ENCODE assay signal across 11 cellular contexts in the genomic region with DNA sequence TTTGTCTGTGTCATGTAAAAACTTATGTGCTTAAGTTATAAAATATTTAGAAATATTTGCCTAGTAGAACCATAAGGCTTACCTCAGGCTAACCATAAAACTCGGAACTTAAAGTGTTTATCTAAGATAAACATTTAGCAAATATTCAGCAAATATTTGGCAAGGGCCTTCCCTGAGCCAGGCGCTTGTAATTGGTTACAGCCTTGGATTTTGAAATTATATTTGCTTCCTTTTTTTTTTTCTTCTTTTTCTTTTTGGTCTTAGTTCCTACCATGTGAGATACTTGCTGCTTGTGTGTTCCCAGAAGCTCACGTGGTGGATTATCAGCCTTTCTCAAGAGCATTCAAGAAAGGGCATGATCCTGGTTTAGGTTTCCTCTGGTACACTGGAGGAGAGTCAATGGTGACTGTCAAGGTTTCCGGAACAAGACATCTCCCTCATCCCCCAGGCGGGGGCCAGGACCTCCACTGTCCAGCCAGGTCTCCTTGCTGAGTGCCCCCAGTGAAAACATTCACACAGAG. TPM values are rescaled to one million over a fixed set of nuclear protein-coding genes. Genes with fewer than 3 reads are reported as not detected.
DNase-seq lines count a peak whose midpoint lies in the region; ATAC-seq and TF ChIP-seq lines count a peak whose summit lies in the region.
"Had no signal": no experiment of that assay in that cellular context is flagged by ENCODE, and none has a peak within 500 bp of the region (broad histone marks: within the 10 kb centered on the region; RNA-seq: fewer than 3 reads in every experiment).

No MANE protein-coding gene starts in this region.

- POLR2A ChIA-PET in activated CD8-positive, alpha-beta T cell treated with anti-CD3 and anti-CD28 coated beads for 36 hours (lab: Charles Lee) = no interaction called here

- peaks cover 2% of the 10 kb centered on the region for H3K4me1 Mint-ChIP-seq in activated CD8-positive, alpha-beta T cell treated with anti-CD3 and anti-CD28 coated beads for 36 hours (ENCODE audit: low read depth)

- H3K27ac ChIP-seq in coronary artery = peak overlapping the region in 1 of 2 donors; percentile 35

- no peak overlapping the region for H3K27ac Mint-ChIP-seq in activated CD8-positive, alpha-beta T cell treated with anti-CD3 and anti-CD28 coated beads for 36 hours
- H3K27ac Mint-ChIP-seq: activated CD4-positive, alpha-beta memory T cell treated with anti-CD3 and anti-CD28 coated beads, Interleukin-2, amount 10 ng/mL, durations not matched to agents 7 days and 5 days; activated naive CD4-positive, alpha-beta T cell treated with anti-CD3 and anti-CD28 coated beads, Interleukin-2, amount 50 U/mL, for 72 hours had no signal

- CTCF ChIA-PET in activated CD8-positive, alpha-beta T cell treated with anti-CD3 and anti-CD28 coated beads for 36 hours (lab: Charles Lee) = no interaction called here

- TF ChIP-seq CTCF in AG09319 (IDR thresholded peaks at IDR 0.05; ENCODE audit: low read depth, low read length) = no peak
- no peak for TF ChIP-seq CTCF in coronary artery (IDR thresholded peaks at IDR 0.05)
- TF ChIP-seq CTCF in GM10266 (IDR thresholded peaks at IDR 0.05; ENCODE audit: control insufficient read depth, insufficient read depth, low read depth, missing control alignments) = no peak
- no peak for TF ChIP-seq CTCF in GM13976 (IDR thresholded peaks at IDR 0.05; ENCODE audit: borderline replicate concordance, control extremely low read depth, extremely low read depth, insufficient read depth, missing control alignments)
- TF ChIP-seq CTCF in activated CD8-positive, alpha-beta T cell treated with anti-CD3 and anti-CD28 coated beads for 36 hours (IDR thresholded peaks at IDR 0.05) = no peak

- H3K9me3 Mint-ChIP-seq in activated CD8-positive, alpha-beta T cell treated with anti-CD3 and anti-CD28 coated beads for 36 hours = no peaks in the 10 kb centered on the region
- H3K9me3 Mint-ChIP-seq: activated CD4-positive, alpha-beta memory T cell treated with anti-CD3 and anti-CD28 coated beads, Interleukin-2, amount 10 ng/mL, durations not matched to agents 7 days and 5 days; activated naive CD4-positive, alpha-beta T cell treated with anti-CD3 and anti-CD28 coated beads, Interleukin-2, amount 50 U/mL, for 72 hours had no signal

- intact Hi-C loops in activated CD8-positive, alpha-beta T cell treated with anti-CD3 and anti-CD28 coated beads for 36 hours (cut with micrococcal nuclease) = no loop called here

- no peak for ATAC-seq in activated CD8-positive, alpha-beta T cell treated with anti-CD3 and anti-CD28 coated beads for 36 hours
- ATAC-seq: activated naive CD4-positive, alpha-beta T cell treated with anti-CD3 and anti-CD28 coated beads, Interleukin-2, amount 50 U/mL, for 72 hours had no signal

- no peak overlapping the region for H3K4me3 Mint-ChIP-seq in activated CD8-positive, alpha-beta T cell treated with anti-CD3 and anti-CD28 coated beads for 36 hours
- H3K4me3 Mint-ChIP-seq: activated CD4-positive, alpha-beta memory T cell treated with anti-CD3 and anti-CD28 coated beads, Interleukin-2, amount 10 ng/mL, durations not matched to agents 7 days and 5 days had no signal

- in situ Hi-C loops in GM13976 (cut with MboI; ENCODE audit: low sequenced_read_pairs, unreplicated experiment) = no loop called here

- no peaks in the 10 kb centered on the region for H3K36me3 Mint-ChIP-seq in activated CD8-positive, alpha-beta T cell treated with anti-CD3 and anti-CD28 coated beads for 36 hours (ENCODE audit: low read depth)
- H3K36me3 Mint-ChIP-seq: activated naive CD4-positive, alpha-beta T cell treated with anti-CD3 and anti-CD28 coated beads, Interleukin-2, amount 50 U/mL, for 72 hours had no signal

- no peak overlapping the region for H3K4me3 ChIP-seq in coronary artery

- H3K27me3 Mint-ChIP-seq in activated CD8-positive, alpha-beta T cell treated with anti-CD3 and anti-CD28 coated beads for 36 hours = no peaks in the 10 kb centered on the region
- H3K27me3 Mint-ChIP-seq: activated CD4-positive, alpha-beta memory T cell treated with anti-CD3 and anti-CD28 coated beads, Interleukin-2, amount 10 ng/mL, durations not matched to agents 7 days and 5 days had no signal

- DNase-seq in AG09319 (ENCODE audit: extremely low read depth, low read depth) (peak; percentile 62), NOMO-1 (lab: John Stamatoyannopoulos, UW; ENCODE audit: unreplicated experiment in 2 of 2) (peak; percentile 80 to 82), coronary artery (ENCODE audit: low spot score) (peak; percentile 64), mucosa of gallbladder (ENCODE audit: low spot score) (peak; percentile 44), GM10266 (ENCODE audit: extremely low spot score) (no peak), A172 (ENCODE audit: low spot score) (no peak), GM13976 (ENCODE audit: low spot score) (no peak)
- no peak for DNase-seq in activated CD8-positive, alpha-beta T cell treated with anti-CD3 and anti-CD28 coated beads for 36 hours
- DNase-seq: activated CD4-positive, alpha-beta memory T cell treated with anti-CD3 and anti-CD28 coated beads, Interleukin-2, amount 10 ng/mL, durations not matched to agents 7 days and 5 days; MM.1S had no signal

RNA-seq across cellular contexts. Expression of gene BRI3, which starts 5.2 kb away (rescaled TPM):
- total RNA-seq in mucosa of gallbladder = 198 TPM
- total RNA-seq in A172 (2014; rRNA removed; shearing (Covaris generic)) = 107 and 132 TPM in 2 replicates
- 10 to 100 TPM; 44.9 to 47.6 TPM for total RNA-seq in activated CD8-positive, alpha-beta T cell treated with anti-CD3 and anti-CD28 coated beads for 36 hours

RNA-seq across cellular contexts. Expression of gene TECPR1, which starts 24.3 kb away (rescaled TPM):
- total RNA-seq in mucosa of gallbladder = 42.3 TPM
- total RNA-seq in A172 (2014; rRNA removed; shearing (Covaris generic)) = 16.7 and 17.4 TPM in 2 replicates
- total RNA-seq in activated CD8-positive, alpha-beta T cell treated with anti-CD3 and anti-CD28 coated beads for 36 hours = 10 to 100 TPM; 25.6 to 25.7 TPM

Comparison
In these comparisons a context has a peak if more than half of its experiments do, and no peak if none do; other contexts are left out.
1. DNase-seq: peak in AG09319 (single experiment), NOMO-1 (2 of 2), coronary artery (single experiment) and mucosa of gallbladder (single experiment); none in GM10266 (single experiment), A172 (single experiment), GM13976 (single experiment) and activated CD8-positive, alpha-beta T cell treated with anti-CD3 and anti-CD28 coated beads for 36 hours (single experiment).